8 cellular contexts compared by ENCODE assay signal in genomic region chr9:137069508-137070071, GRCh38. TPM values are rescaled to one million over a fixed set of nuclear protein-coding genes. Genes with fewer than 3 reads are reported as not detected.
A peak's percentile ranks its signal among the peaks of the same experiment; 100 is the strongest.
DNase-seq lines count a peak whose midpoint lies in the region; ATAC-seq, FAIRE-seq and TF ChIP-seq lines count a peak whose summit lies in the region.

No MANE protein-coding gene starts in this region.

- FAIRE-seq in HepG2 (lab: Jason Lieb, UNC), result no peak

- POLR2A ChIA-PET in HCT116 (lab: Charles Lee) (interaction anchor here (1.0 to 5.1 kb wide), 4 partner anchors 12 to 122 kb away, joined by 3 to 43 read pairs (median 5); partner anchors contain the start of gene MAN1B1), HepG2 (lab: Yijun Ruan, JAX) (interaction anchor here (0.8 to 6.0 kb wide), 9 partner anchors 11 to 184 kb away, joined by 3 to 105 read pairs (median 4); partner anchors contain the start of genes ENTPD2, MAN1B1 and TRAF2)

- intact Hi-C loops in HCT116 (cut with micrococcal nuclease), result no loop called here
- intact Hi-C loops in HepG2 (cut with micrococcal nuclease; ENCODE audit: unreplicated experiment), result no loop called here

- H3K27me3 ChIP-seq in HCT116 (ENCODE audit: insufficient read depth, low read length) (no peaks in the 10 kb centered on the region), WERI-Rb-1 (ENCODE audit: insufficient read depth, low read depth, severe bottlenecking) (no peaks in the 10 kb centered on the region), HepG2 (ENCODE audit: control insufficient read depth in 1 of 2, insufficient read depth in 2 of 2, low read length in 2 of 2) (no peaks in the 10 kb centered on the region; a peak in 1 of 5 replicates)

- H2AFZ ChIP-seq in HCT116 (ENCODE audit: low read depth, low read length, poor library complexity, severe bottlenecking) (no peak overlapping the region), HepG2 (ENCODE audit: low read length) (no peak overlapping the region)

- H3K4me2 ChIP-seq in HCT116 (ENCODE audit: low read length), result peak overlapping the region; percentile 93
- peak overlapping the region; percentile 96 for H3K4me2 ChIP-seq in HepG2 (ENCODE audit: low read depth, low read length)

- TF ChIP-seq POLR2A in HCT116 (IDR thresholded peaks at IDR 0.05; ENCODE audit: borderline replicate concordance, extremely low read depth, insufficient read depth, insufficient read length), result no peak
- TF ChIP-seq POLR2A in HepG2 (IDR thresholded peaks at IDR 0.05; ENCODE audit: insufficient read depth in 1 of 2, low read depth in 2 of 2, low read length in 2 of 2), result no peak

- DNase-seq in ELF-1 (ENCODE audit: low read depth, low spot score) (peak; percentile 57), HCT116 (ENCODE audit: low read depth, low spot score) (no peak), WERI-Rb-1 (no peak), HepG2 (ENCODE audit: low spot score) (no peak), DMS153 (lab: John Stamatoyannopoulos, UW) (no peak), GM03348 (ENCODE audit: low spot score) (no peak), NCI-H1092 treated with DMSO at 0.1 percent for 48 hours (lab: John Stamatoyannopoulos, UW) (no peak), NCI-H345 (lab: John Stamatoyannopoulos, UW) (no peak)

- RAD21 ChIA-PET in HCT116 (lab: Charles Lee; ENCODE audit: low non-redundant PET in 1 of 2, low total read pairs in 2 of 2, uncharacterized antibody in 2 of 2, unreplicated experiment in 2 of 2), result interaction anchor here in 1 of 2 experiments (1.0 to 1.2 kb wide), 2 partner anchors 23 to 36 kb away, joined by 3 to 4 read pairs; no protein-coding TSS in a partner anchor

- peak overlapping the region; percentile 89 for H3K9ac ChIP-seq in HCT116 (ENCODE audit: low read length)
- H3K9ac ChIP-seq in HepG2 (ENCODE audit: insufficient read depth, low read depth, low read length), result peak overlapping the region; percentile 67

- TF ChIP-seq RAD21 in HCT116 (IDR thresholded peaks at IDR 0.05; ENCODE audit: low read depth) (no peak), HepG2 (CRISPR knock-in tag; IDR thresholded peaks at IDR 0.05) (no peak)

- peaks cover 47% of the 10 kb centered on the region for H3K79me2 ChIP-seq in HCT116 (ENCODE audit: insufficient read depth, low read length)
- H3K79me2 ChIP-seq in HepG2 (ENCODE audit: insufficient read depth, low read length), result peaks cover 13% of the 10 kb centered on the region

- in situ Hi-C loops in HepG2 (cut with HindIII; ENCODE audit: extremely low pct_ligation_motif_present, low pct_unique_long_range_greater_than_20kb), result no loop called here

- CTCF ChIA-PET in HCT116 (lab: Charles Lee) (interaction anchor here (0.6 to 4.7 kb wide), 11 partner anchors 7 to 171 kb away, joined by 3 to 49 read pairs (median 8); partner anchors contain the start of genes MAN1B1, NPDC1, RNF224 and TUBB4B), HepG2 (lab: Yijun Ruan, JAX; ENCODE audit: low intra/inter-chr PET ratio, low total read pairs) (no interaction called here)

- H3K4me3 ChIP-seq in HCT116 (replicated peaks in 1 of 2; ENCODE audit: low read depth in 1 of 2, low read length in 2 of 2) (peak overlapping the region; percentile 80 to 82), WERI-Rb-1 (ENCODE audit: low read depth, low read length) (peak overlapping the region; percentile 62), HepG2 (replicated peaks in 1 of 3; ENCODE audit: insufficient read depth in 1 of 3, low read depth in 2 of 3, low read length in 3 of 3) (peak overlapping the region; percentile 58 to 88 (median 74))

- WGBS in HepG2 (ENCODE audit: low lambda C conversion rate), result no CpG with 5 or more reads among the region's 48 CpGs

- H4K20me1 ChIP-seq in HCT116 (ENCODE audit: insufficient read depth) (no peaks in the 10 kb centered on the region; the same call in 1 of the 2 replicates), HepG2 (ENCODE audit: insufficient read depth, low read length) (peaks cover 7% of the 10 kb centered on the region; the same call in 1 of the 2 replicates)

- H3K4me1 ChIP-seq in HCT116 (ENCODE audit: control insufficient read depth in 1 of 2, insufficient read depth in 2 of 2, low read length in 2 of 2) (peaks cover 24 to 39% of the 10 kb centered on the region in 2 experiments), HepG2 (ENCODE audit: insufficient read depth, low read length) (peaks cover 50% of the 10 kb centered on the region)

- TF ChIP-seq CTCF in HCT116 (IDR thresholded peaks at IDR 0.05 in 2 of 3, conservative IDR thresholded peaks at IDR 0.05 in 1 of 3; ENCODE audit: borderline replicate concordance in 1 of 3, insufficient read depth in 1 of 3, low read depth in 2 of 3, low read length in 2 of 3), result no peak
- no peak for TF ChIP-seq CTCF in WERI-Rb-1 (IDR thresholded peaks at IDR 0.05; ENCODE audit: low read depth, low read length)
- TF ChIP-seq CTCF in HepG2 (CRISPR knock-in tag; IDR thresholded peaks at IDR 0.05), result no peak

- ATAC-seq in HCT116 (no peak), HepG2 (0 out of 3 replicates have a peak, but pooled peaks have one; percentile 4)

- H3K36me3 ChIP-seq in HCT116 (ENCODE audit: control insufficient read depth in 1 of 2, insufficient read depth in 2 of 2, low read length in 2 of 2) (peaks cover 0 to 8% of the 10 kb centered on the region in 2 experiments; a peak in 1 of 4 replicates), WERI-Rb-1 (peaks cover 32% of the 10 kb centered on the region), HepG2 (replicated peaks in 1 of 2; ENCODE audit: control insufficient read depth in 1 of 2, insufficient read depth in 2 of 2, low read length in 2 of 2) (peaks cover 3 to 12% of the 10 kb centered on the region in 2 experiments; a peak in 2 of 5 replicates)

- H3K27ac ChIP-seq in HCT116 (ENCODE audit: low read depth, low read length), result peak overlapping the region; percentile 64
- 0 out of 2 replicates have a peak overlapping the region, but pooled peaks have one; percentile 26 for H3K27ac ChIP-seq in WERI-Rb-1
- H3K27ac ChIP-seq in HepG2 (ENCODE audit: extremely low read length, insufficient read depth, low read length), result no peak overlapping the region

- no peaks in the 10 kb centered on the region for H3K9me3 ChIP-seq in HCT116 (ENCODE audit: control insufficient read depth in 1 of 2, insufficient read depth in 1 of 2, low read depth in 1 of 2, low read length in 2 of 2)
- H3K9me3 ChIP-seq in WERI-Rb-1 (ENCODE audit: severe bottlenecking), result no peaks in the 10 kb centered on the region
- no peaks in the 10 kb centered on the region for H3K9me3 ChIP-seq in HepG2 (ENCODE audit: low read length)

- no TSS peak for BruUV-seq in HCT116 (replicated peaks; lab: Mats Ljungman, UMichigan)
- no TSS peak for BruUV-seq in HepG2 (replicated peaks; lab: Mats Ljungman, UMichigan)

- no peak for TF ChIP-seq EP300 in HepG2 (IDR thresholded peaks at IDR 0.05; ENCODE audit: low read depth in 2 of 2, low read length in 2 of 2)
- no peak for TF ChIP-seq EP300 in HepG2 (CRISPR knock-in tag; IDR thresholded peaks at IDR 0.05; ENCODE audit: borderline replicate concordance)

- no peaks in the 10 kb centered on the region for H3K9me2 ChIP-seq in HCT116 (ENCODE audit: insufficient read depth)

RNA-seq across cellular contexts. Expression of gene SAPCD2, which starts 0.8 kb away (rescaled TPM):
- 71.7 TPM for total RNA-seq in HCT116 (2021; ENCODE audit: unreplicated experiment)
- 48.5 and 59.4 TPM in 2 replicates for polyA plus RNA-seq in HCT116 (2012)
- total RNA-seq in HepG2 (2016; rRNA removed; fragmentation: Illumina TruSeq; extraction: Trizol), result 35.9 and 42.8 TPM in 2 replicates
- 7.0 and 7.1 TPM in 2 replicates for total RNA-seq in HepG2 (2016; cell fraction: cytosol; rRNA removed; fragmentation: Illumina TruSeq; extraction: Trizol; ENCODE audit: low read depth)
- 34.9 and 42.2 TPM in 2 replicates for total RNA-seq in HepG2 (2016; cell fraction: insoluble cytoplasmic fraction; rRNA removed; fragmentation: Illumina TruSeq; extraction: Trizol)
- total RNA-seq in HepG2 (2016; cell fraction: membrane; rRNA removed; fragmentation: Illumina TruSeq; extraction: Trizol), result 29.9 and 31.6 TPM in 2 replicates
- total RNA-seq in HepG2 (2016; cell fraction: nucleus; rRNA removed; fragmentation: Illumina TruSeq; extraction: Trizol), result 23.7 and 28.1 TPM in 2 replicates
- 18.7 and 21.9 TPM in 2 replicates for polyA plus RNA-seq in HepG2 (2011; rRNA removed)
- 16.4 and 40.1 TPM in 2 replicates for polyA plus RNA-seq in HepG2 (2011; cell fraction: cytosol; rRNA removed)
- polyA plus RNA-seq in HepG2 (2011; cell fraction: nucleus; rRNA removed), result 28.3 and 52.1 TPM in 2 replicates
- 12.0 and 19.0 TPM in 2 replicates for polyA plus RNA-seq in HepG2 (2012)
- polyA plus RNA-seq in HepG2 (2016; cell fraction: cytosol; fragmentation: Illumina TruSeq; extraction: Trizol; ENCODE audit: low read depth), result 6.8 and 7.6 TPM in 2 replicates
- 33.9 and 39.2 TPM in 2 replicates for polyA plus RNA-seq in HepG2 (2016; cell fraction: insoluble cytoplasmic fraction; fragmentation: Illumina TruSeq; extraction: Trizol; ENCODE audit: low read depth)
- polyA plus RNA-seq in HepG2 (2016; cell fraction: membrane; fragmentation: Illumina TruSeq; extraction: Trizol; ENCODE audit: low read depth), result 23.3 and 27.0 TPM in 2 replicates
- 44.9 and 46.9 TPM in 2 replicates for polyA plus RNA-seq in HepG2 (2016; cell fraction: nucleus; fragmentation: Illumina TruSeq; extraction: Trizol; ENCODE audit: insufficient read depth, low read depth)
- polyA minus RNA-seq in HepG2 (2011; rRNA and poly(A)+ RNA removed; ENCODE audit: low replicate concordance), result 38.7 and 55.4 TPM in 2 replicates
- polyA minus RNA-seq in HepG2 (2011; cell fraction: cytosol; rRNA and poly(A)+ RNA removed), result 18.6 and 32.8 TPM in 2 replicates
- 7.3 and 8.6 TPM in 2 replicates for polyA minus RNA-seq in HepG2 (2011; cell fraction: nucleus; rRNA and poly(A)+ RNA removed)

RNA-seq across cellular contexts. Expression of gene UAP1L1, which starts 7.7 kb away (rescaled TPM):
- 11.0 TPM for total RNA-seq in HCT116 (2021; ENCODE audit: unreplicated experiment)
- polyA plus RNA-seq in HCT116 (2012), result 4.6 and 5.3 TPM in 2 replicates
- 6.2 and 6.4 TPM in 2 replicates for total RNA-seq in HepG2 (2016; rRNA removed; fragmentation: Illumina TruSeq; extraction: Trizol)
- 1.7 and 1.8 TPM in 2 replicates for total RNA-seq in HepG2 (2016; cell fraction: cytosol; rRNA removed; fragmentation: Illumina TruSeq; extraction: Trizol; ENCODE audit: low read depth)
- 4.5 and 6.7 TPM in 2 replicates for total RNA-seq in HepG2 (2016; cell fraction: insoluble cytoplasmic fraction; rRNA removed; fragmentation: Illumina TruSeq; extraction: Trizol)
- 3.0 and 3.1 TPM in 2 replicates for total RNA-seq in HepG2 (2016; cell fraction: membrane; rRNA removed; fragmentation: Illumina TruSeq; extraction: Trizol)
- total RNA-seq in HepG2 (2016; cell fraction: nucleus; rRNA removed; fragmentation: Illumina TruSeq; extraction: Trizol), result 4.9 and 5.4 TPM in 2 replicates
- polyA plus RNA-seq in HepG2 (2011; rRNA removed), result 5.4 and 6.0 TPM in 2 replicates
- 3.8 and 4.1 TPM in 2 replicates for polyA plus RNA-seq in HepG2 (2011; cell fraction: cytosol; rRNA removed)
- 43.5 and 57.7 TPM in 2 replicates for polyA plus RNA-seq in HepG2 (2011; cell fraction: nucleus; rRNA removed)
- 4.9 and 5.0 TPM in 2 replicates for polyA plus RNA-seq in HepG2 (2012)
- 1.1 and 1.2 TPM in 2 replicates for polyA plus RNA-seq in HepG2 (2016; cell fraction: cytosol; fragmentation: Illumina TruSeq; extraction: Trizol; ENCODE audit: low read depth)
- 6.4 and 8.8 TPM in 2 replicates for polyA plus RNA-seq in HepG2 (2016; cell fraction: insoluble cytoplasmic fraction; fragmentation: Illumina TruSeq; extraction: Trizol; ENCODE audit: low read depth)
- polyA plus RNA-seq in HepG2 (2016; cell fraction: membrane; fragmentation: Illumina TruSeq; extraction: Trizol; ENCODE audit: low read depth), result 3.0 and 3.6 TPM in 2 replicates
- polyA plus RNA-seq in HepG2 (2016; cell fraction: nucleus; fragmentation: Illumina TruSeq; extraction: Trizol; ENCODE audit: insufficient read depth, low read depth), result 22.7 and 23.1 TPM in 2 replicates
- polyA minus RNA-seq in HepG2 (2011; rRNA and poly(A)+ RNA removed; ENCODE audit: low replicate concordance), result 2.2 and 5.1 TPM in 2 replicates
- polyA minus RNA-seq in HepG2 (2011; cell fraction: cytosol; rRNA and poly(A)+ RNA removed), result 3.0 and 3.2 TPM in 2 replicates
- 5.6 and 7.1 TPM in 2 replicates for polyA minus RNA-seq in HepG2 (2011; cell fraction: nucleus; rRNA and poly(A)+ RNA removed)

RNA-seq across cellular contexts. Expression of gene ENTPD2, which starts 15.7 kb away (rescaled TPM):
- total RNA-seq in HCT116 (2021; ENCODE audit: unreplicated experiment) (32.5 TPM), HepG2 (2016; rRNA removed; fragmentation: Illumina TruSeq; extraction: Trizol) (0.87 and 0.95 TPM in 2 replicates)
- polyA plus RNA-seq in HCT116 (2012), result 20.7 and 23.0 TPM in 2 replicates
- total RNA-seq in HepG2 (2016; cell fraction: cytosol; rRNA removed; fragmentation: Illumina TruSeq; extraction: Trizol; ENCODE audit: low read depth), result 0.61 and 0.88 TPM in 2 replicates
- 0.74 and 0.82 TPM in 2 replicates for total RNA-seq in HepG2 (2016; cell fraction: insoluble cytoplasmic fraction; rRNA removed; fragmentation: Illumina TruSeq; extraction: Trizol)
- total RNA-seq in HepG2 (2016; cell fraction: membrane; rRNA removed; fragmentation: Illumina TruSeq; extraction: Trizol), result 0.69 and 0.71 TPM in 2 replicates
- 3.4 and 3.6 TPM in 2 replicates for total RNA-seq in HepG2 (2016; cell fraction: nucleus; rRNA removed; fragmentation: Illumina TruSeq; extraction: Trizol)
- polyA plus RNA-seq in HepG2 (2011; rRNA removed), result 3.2 and 4.1 TPM in 2 replicates
- 2.1 and 3.2 TPM in 2 replicates for polyA plus RNA-seq in HepG2 (2011; cell fraction: cytosol; rRNA removed)
- 41.8 and 49.4 TPM in 2 replicates for polyA plus RNA-seq in HepG2 (2011; cell fraction: nucleus; rRNA removed)
- polyA plus RNA-seq in HepG2 (2012), result 21.3 and 23.9 TPM in 2 replicates
- polyA plus RNA-seq in HepG2 (2016; cell fraction: cytosol; fragmentation: Illumina TruSeq; extraction: Trizol; ENCODE audit: low read depth), result 1.5 and 1.8 TPM in 2 replicates
- polyA plus RNA-seq in HepG2 (2016; cell fraction: insoluble cytoplasmic fraction; fragmentation: Illumina TruSeq; extraction: Trizol; ENCODE audit: low read depth), result 2.3 and 2.8 TPM in 2 replicates
- polyA plus RNA-seq in HepG2 (2016; cell fraction: membrane; fragmentation: Illumina TruSeq; extraction: Trizol; ENCODE audit: low read depth), result 2.2 and 2.6 TPM in 2 replicates
- 12.9 and 17.3 TPM in 2 replicates for polyA plus RNA-seq in HepG2 (2016; cell fraction: nucleus; fragmentation: Illumina TruSeq; extraction: Trizol; ENCODE audit: insufficient read depth, low read depth)
- 8.8 TPM in 1 of 2 replicates, not detected in the other for polyA minus RNA-seq in HepG2 (2011; rRNA and poly(A)+ RNA removed; ENCODE audit: low replicate concordance)
- 9.0 and 9.2 TPM in 2 replicates for polyA minus RNA-seq in HepG2 (2011; cell fraction: cytosol; rRNA and poly(A)+ RNA removed)
- 5.5 and 6.4 TPM in 2 replicates for polyA minus RNA-seq in HepG2 (2011; cell fraction: nucleus; rRNA and poly(A)+ RNA removed)

RNA-seq across cellular contexts. Expression of gene MAN1B1, which starts 17.2 kb away (rescaled TPM):
- 50.9 TPM for total RNA-seq in HCT116 (2021; ENCODE audit: unreplicated experiment)
- polyA plus RNA-seq in HCT116 (2012), result 53.6 and 53.7 TPM in 2 replicates
- 19.0 and 48.9 TPM in 2 replicates for total RNA-seq in HepG2 (2016; rRNA removed; fragmentation: Illumina TruSeq; extraction: Trizol)
- 9.3 and 10.3 TPM in 2 replicates for total RNA-seq in HepG2 (2016; cell fraction: cytosol; rRNA removed; fragmentation: Illumina TruSeq; extraction: Trizol; ENCODE audit: low read depth)
- 17.2 and 48.2 TPM in 2 replicates for total RNA-seq in HepG2 (2016; cell fraction: insoluble cytoplasmic fraction; rRNA removed; fragmentation: Illumina TruSeq; extraction: Trizol)
- total RNA-seq in HepG2 (2016; cell fraction: membrane; rRNA removed; fragmentation: Illumina TruSeq; extraction: Trizol), result 17.0 and 19.9 TPM in 2 replicates
- total RNA-seq in HepG2 (2016; cell fraction: nucleus; rRNA removed; fragmentation: Illumina TruSeq; extraction: Trizol), result 44.7 and 51.0 TPM in 2 replicates
- polyA plus RNA-seq in HepG2 (2011; rRNA removed), result 59.5 and 60.6 TPM in 2 replicates
- polyA plus RNA-seq in HepG2 (2011; cell fraction: cytosol; rRNA removed), result 48.6 and 64.5 TPM in 2 replicates
- polyA plus RNA-seq in HepG2 (2011; cell fraction: nucleus; rRNA removed), result 146 and 162 TPM in 2 replicates
- polyA plus RNA-seq in HepG2 (2012), result 30.5 and 38.6 TPM in 2 replicates
- polyA plus RNA-seq in HepG2 (2016; cell fraction: cytosol; fragmentation: Illumina TruSeq; extraction: Trizol; ENCODE audit: low read depth), result 6.7 and 6.8 TPM in 2 replicates
- 16.2 and 18.3 TPM in 2 replicates for polyA plus RNA-seq in HepG2 (2016; cell fraction: insoluble cytoplasmic fraction; fragmentation: Illumina TruSeq; extraction: Trizol; ENCODE audit: low read depth)
- 11.2 and 12.8 TPM in 2 replicates for polyA plus RNA-seq in HepG2 (2016; cell fraction: membrane; fragmentation: Illumina TruSeq; extraction: Trizol; ENCODE audit: low read depth)
- 78.7 and 83.1 TPM in 2 replicates for polyA plus RNA-seq in HepG2 (2016; cell fraction: nucleus; fragmentation: Illumina TruSeq; extraction: Trizol; ENCODE audit: insufficient read depth, low read depth)
- polyA minus RNA-seq in HepG2 (2011; rRNA and poly(A)+ RNA removed; ENCODE audit: low replicate concordance), result 71.9 and 74.1 TPM in 2 replicates
- 24.7 and 26.8 TPM in 2 replicates for polyA minus RNA-seq in HepG2 (2011; cell fraction: cytosol; rRNA and poly(A)+ RNA removed)
- 40.9 and 45.3 TPM in 2 replicates for polyA minus RNA-seq in HepG2 (2011; cell fraction: nucleus; rRNA and poly(A)+ RNA removed)

RNA-seq across cellular contexts. Expression of gene NPDC1, which starts 23.6 kb away (rescaled TPM):
- total RNA-seq in HCT116 (2021; ENCODE audit: unreplicated experiment) (98.8 TPM), HepG2 (2016; rRNA removed; fragmentation: Illumina TruSeq; extraction: Trizol) (0.63 and 0.84 TPM in 2 replicates)
- 81.4 and 86.0 TPM in 2 replicates for polyA plus RNA-seq in HCT116 (2012)
- total RNA-seq in HepG2 (2016; cell fraction: cytosol; rRNA removed; fragmentation: Illumina TruSeq; extraction: Trizol; ENCODE audit: low read depth), result 1.2 TPM in 1 of 2 replicates, not detected in the other
- 0.65 and 1.7 TPM in 2 replicates for total RNA-seq in HepG2 (2016; cell fraction: insoluble cytoplasmic fraction; rRNA removed; fragmentation: Illumina TruSeq; extraction: Trizol)
- total RNA-seq in HepG2 (2016; cell fraction: membrane; rRNA removed; fragmentation: Illumina TruSeq; extraction: Trizol), result 0.59 and 0.79 TPM in 2 replicates
- total RNA-seq in HepG2 (2016; cell fraction: nucleus; rRNA removed; fragmentation: Illumina TruSeq; extraction: Trizol), result 2.7 and 4.8 TPM in 2 replicates
- 5.4 and 7.0 TPM in 2 replicates for polyA plus RNA-seq in HepG2 (2011; rRNA removed)
- 1.7 and 3.4 TPM in 2 replicates for polyA plus RNA-seq in HepG2 (2011; cell fraction: cytosol; rRNA removed)
- 93.3 and 114 TPM in 2 replicates for polyA plus RNA-seq in HepG2 (2011; cell fraction: nucleus; rRNA removed)
- polyA plus RNA-seq in HepG2 (2012), result 4.5 and 8.4 TPM in 2 replicates
- polyA plus RNA-seq in HepG2 (2016; cell fraction: cytosol; fragmentation: Illumina TruSeq; extraction: Trizol; ENCODE audit: low read depth), result 1.00 and 1.1 TPM in 2 replicates
- 0.67 and 1.8 TPM in 2 replicates for polyA plus RNA-seq in HepG2 (2016; cell fraction: insoluble cytoplasmic fraction; fragmentation: Illumina TruSeq; extraction: Trizol; ENCODE audit: low read depth)
- 1.1 and 1.5 TPM in 2 replicates for polyA plus RNA-seq in HepG2 (2016; cell fraction: membrane; fragmentation: Illumina TruSeq; extraction: Trizol; ENCODE audit: low read depth)
- 9.8 and 12.2 TPM in 2 replicates for polyA plus RNA-seq in HepG2 (2016; cell fraction: nucleus; fragmentation: Illumina TruSeq; extraction: Trizol; ENCODE audit: insufficient read depth, low read depth)
- 1.9 and 12.5 TPM in 2 replicates for polyA minus RNA-seq in HepG2 (2011; rRNA and poly(A)+ RNA removed; ENCODE audit: low replicate concordance)
- polyA minus RNA-seq in HepG2 (2011; cell fraction: cytosol; rRNA and poly(A)+ RNA removed), result 2.9 and 3.0 TPM in 2 replicates
- polyA minus RNA-seq in HepG2 (2011; cell fraction: nucleus; rRNA and poly(A)+ RNA removed), result 3.9 and 4.2 TPM in 2 replicates
